ENCODE assay signal across 27 cellular contexts in the genomic region with DNA sequence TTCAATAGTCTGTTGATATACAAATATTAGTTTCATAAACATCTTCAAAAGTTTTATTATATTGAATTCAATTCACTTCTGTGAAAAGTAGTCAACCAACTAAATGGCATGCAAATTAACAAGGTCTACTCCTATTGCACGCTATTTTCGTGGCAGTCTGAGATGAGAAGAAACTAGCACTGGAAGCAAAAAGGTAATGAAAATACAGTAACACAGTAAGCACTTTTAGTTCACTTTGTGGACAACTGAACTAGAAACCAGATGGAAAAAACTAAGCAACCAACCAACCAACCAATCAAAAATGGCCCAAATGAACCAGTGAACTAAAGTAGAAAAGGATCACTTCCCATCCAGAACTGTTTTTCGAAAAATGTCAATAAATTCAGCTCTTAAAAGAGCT. TPM values are rescaled to one million over a fixed set of nuclear protein-coding genes. Genes with fewer than 3 reads are reported as not detected.
"Had no signal": no experiment of that assay in that cellular context is flagged by ENCODE, and none has a peak within 500 bp of the region (broad histone marks: within the 10 kb centered on the region; RNA-seq: fewer than 3 reads in every experiment).

No MANE protein-coding gene starts in this region.

- H3K4me3 ChIP-seq: coronary artery, left ventricle myocardium inferior, lower lobe of right lung, psoas muscle, right lobe of liver, spleen, tibial artery, upper lobe of right lung, vagina had no signal

- H3K27me3 ChIP-seq: foreskin keratinocyte, right lobe of liver, spleen, tibial artery, upper lobe of right lung, vagina had no signal

- H3K27ac ChIP-seq: coronary artery, foreskin keratinocyte, left ventricle myocardium inferior, lower lobe of right lung, parathyroid adenoma, psoas muscle, right lobe of liver, tibial artery, upper lobe of right lung, vagina had no signal

- H3K4me3 Mint-ChIP-seq: endodermal cell; immature natural killer cell; naive thymus-derived CD4-positive, alpha-beta T cell; nephron progenitor cell had no signal

- H3K4me1 ChIP-seq: foreskin keratinocyte had no signal

- H3K36me3 ChIP-seq: tibial artery, upper lobe of right lung had no signal

- DNase-seq: effector CD4-positive, alpha-beta T cell; endodermal cell; erythroblast; foreskin keratinocyte; immature natural killer cell; left cardiac atrium; left ventricle myocardium inferior; lower lobe of right lung; mesenchymal stem cell; naive thymus-derived CD4-positive, alpha-beta T cell; nephron progenitor cell; psoas muscle; retina; right lobe of liver; spleen; stimulated activated CD4-positive, alpha-beta T cell treated with anti-CD3 and anti-CD28 coated beads, Interleukin-15, amount 100 ng/mL, for 24 hours; stimulated activated CD4-positive, alpha-beta T cell treated with anti-CD3 and anti-CD28 coated beads, Interleukin-1b, Interleukin-23, amount 100 ng/mL, for 48 hours; stimulated activated CD4-positive, alpha-beta T cell treated with anti-CD3 and anti-CD28 coated beads, Interleukin-4, amount 100 ng/mL, for 24 hours; stimulated activated naive CD4-positive, alpha-beta T cell; tibial artery; upper lobe of right lung had no signal

- H3K9me3 Mint-ChIP-seq: endodermal cell, immature natural killer cell had no signal

- ATAC-seq: foreskin keratinocyte; left cardiac atrium; lower lobe of right lung; naive thymus-derived CD4-positive, alpha-beta T cell; psoas muscle; right lobe of liver; upper lobe of right lung had no signal

- H3K9ac ChIP-seq: parathyroid adenoma had no signal

- H3K27ac Mint-ChIP-seq: endodermal cell, nephron progenitor cell had no signal

- H3K9me3 ChIP-seq: left ventricle myocardium inferior, lower lobe of right lung, psoas muscle, right lobe of liver, spleen, tibial artery, upper lobe of right lung, vagina had no signal

- H3K4me1 Mint-ChIP-seq: endodermal cell, immature natural killer cell, nephron progenitor cell had no signal

- H3K27me3 Mint-ChIP-seq: naive thymus-derived CD4-positive, alpha-beta T cell had no signal

RNA-seq across cellular contexts. Expression of gene ACTC1, which starts 55.7 kb away (rescaled TPM):
- total RNA-seq: dermis microvascular lymphatic vessel endothelial cell; endothelial cell of umbilical vein; foreskin keratinocyte; naive thymus-derived CD4-positive, alpha-beta T cell had no signal
- polyA plus RNA-seq: foreskin keratinocyte; immature natural killer cell; keratinocyte; naive thymus-derived CD4-positive, alpha-beta T cell had no signal
